Comparison of ENCODE assay signal across 8 cellular contexts in genomic region chrX:17377795-17378194, GRCh38. TPM values are rescaled to one million over a fixed set of nuclear protein-coding genes. Genes with fewer than 3 reads are reported as not detected.
DNase-seq lines count a peak whose midpoint lies in the region; ATAC-seq, FAIRE-seq and TF ChIP-seq lines count a peak whose summit lies in the region.
"Had no signal": no experiment of that assay in that cellular context is flagged by ENCODE, and none has a peak within 500 bp of the region (broad histone marks: within the 10 kb centered on the region; RNA-seq: fewer than 3 reads in every experiment).

No MANE protein-coding gene starts in this region.

- no peak for TF ChIP-seq CTCF in H9 (conservative IDR thresholded peaks at IDR 0.05)
- no peak for TF ChIP-seq CTCF in RWPE2 (IDR thresholded peaks at IDR 0.05; ENCODE audit: poor library complexity, severe bottlenecking)
- TF ChIP-seq CTCF in fibroblast of mammary gland (conservative IDR thresholded peaks at IDR 0.05; ENCODE audit: control insufficient read depth, insufficient read depth, low read depth, low read length): no peak
- no peak for TF ChIP-seq CTCF in sigmoid colon (IDR thresholded peaks at IDR 0.05)

- H3K27ac ChIP-seq in H9 (ENCODE audit: insufficient read length, low read depth, low read length): no peak overlapping the region
- peak overlapping the region; percentile 47 for H3K27ac ChIP-seq in RWPE2 (ENCODE audit: poor library complexity, severe bottlenecking)
- peak overlapping the region in 3 of 4 donors; percentile 81 to 84 (median 81) for H3K27ac ChIP-seq in sigmoid colon
- H3K27ac ChIP-seq: WERI-Rb-1 had no signal

- no peak overlapping the region for H3K14ac ChIP-seq in H9 (ENCODE audit: insufficient read depth, low read length)

- no peak overlapping the region for H3K18ac ChIP-seq in H9 (ENCODE audit: insufficient read length, low read depth, low read length)

- no peak overlapping the region for H2BK5ac ChIP-seq in H9 (ENCODE audit: insufficient read length, low read length)

- WGBS in H9 (ENCODE audit: extremely low coverage, insufficient read length, low lambda C conversion rate): no CpG with 5 or more reads among the region's 9 CpGs
- WGBS in sigmoid colon, 2 donors: 19 to 25% methylated on average over 9 of the region's 9 CpGs

- H3K79me1 ChIP-seq in H9 (ENCODE audit: insufficient read depth, low read depth, low read length, poor library complexity, severe bottlenecking): no peaks in the 10 kb centered on the region

- H2BK120ac ChIP-seq in H9 (ENCODE audit: low read depth, low read length, poor library complexity, severe bottlenecking): no peak overlapping the region

- H2AK5ac ChIP-seq in H9 (ENCODE audit: insufficient read length, low read length): no peak overlapping the region

- H3K36me3 Mint-ChIP-seq in H9 (ENCODE audit: insufficient read depth in 1 of 3, low read depth in 3 of 3): peaks cover 15 to 23% (median 18%) of the 10 kb centered on the region in 3 experiments
- no peaks in the 10 kb centered on the region for H3K36me3 Mint-ChIP-seq in stimulated activated effector memory CD8-positive, alpha-beta T cell treated with anti-CD3 and anti-CD28 coated beads, Interleukin-12 subunit alpha, Interleukin-12 subunit beta, amount 100 ng/mL, for 72 hours

- no peak overlapping the region for H3K4ac ChIP-seq in H9 (ENCODE audit: low read depth, low read length)

- intact Hi-C loops in sigmoid colon (cut with DNase I): loop anchor here (2.0 to 10.0 kb wide), 6 partner anchors 85 to 360 kb away; partner anchors contain the start of gene SCML1

- no peak for FAIRE-seq in GM12892 (lab: Jason Lieb, UNC)

- no peak overlapping the region for H2BK20ac ChIP-seq in H9 (ENCODE audit: low read depth, low read length, poor library complexity, severe bottlenecking)

- H3K4me2 ChIP-seq in H9 (ENCODE audit: insufficient read depth, insufficient read length, low read length): peak overlapping the region; percentile 75

- H3K56ac ChIP-seq in H9 (ENCODE audit: insufficient read length, low read depth, low read length): no peak overlapping the region

- H3K4me1 Mint-ChIP-seq in H9: peaks cover 25 to 30% of the 10 kb centered on the region in 2 experiments
- H3K4me1 Mint-ChIP-seq in stimulated activated effector memory CD8-positive, alpha-beta T cell treated with anti-CD3 and anti-CD28 coated beads, Interleukin-12 subunit alpha, Interleukin-12 subunit beta, amount 100 ng/mL, for 72 hours: no peaks in the 10 kb centered on the region

- H3K36me3 ChIP-seq in RWPE2 (ENCODE audit: low read depth): no peaks in the 10 kb centered on the region
- H3K36me3 ChIP-seq in sigmoid colon: no peaks in the 10 kb centered on the region
- H3K36me3 ChIP-seq: WERI-Rb-1 had no signal

- no peak overlapping the region for H2BK15ac ChIP-seq in H9 (ENCODE audit: low read depth, low read length)

- no peak overlapping the region for H3K27ac Mint-ChIP-seq in H9
- no peak overlapping the region for H3K27ac Mint-ChIP-seq in stimulated activated effector memory CD8-positive, alpha-beta T cell treated with anti-CD3 and anti-CD28 coated beads, Interleukin-12 subunit alpha, Interleukin-12 subunit beta, amount 100 ng/mL, for 72 hours

- no peak for TF ChIP-seq EP300 in sigmoid colon (IDR thresholded peaks at IDR 0.05)

- H2AFZ ChIP-seq in H9 (ENCODE audit: low read length): no peak overlapping the region

- TF ChIP-seq POLR2A in sigmoid colon (IDR thresholded peaks at IDR 0.05) (no peak), GM12892 (IDR thresholded peaks at IDR 0.05; ENCODE audit: low read depth, low read length) (no peak)

- H3K23me2 ChIP-seq in H9 (ENCODE audit: insufficient read length, low read depth, low read length, poor library complexity, severe bottlenecking): peaks cover 26% of the 10 kb centered on the region

- H3K4me3 ChIP-seq in RWPE2 (ENCODE audit: severe bottlenecking): peak overlapping the region; percentile 55
- H3K4me3 ChIP-seq in fibroblast of mammary gland (ENCODE audit: control insufficient read depth, low read depth, low read length): no peak overlapping the region
- peak overlapping the region; percentile 52 to 69 (median 68) for H3K4me3 ChIP-seq in sigmoid colon

- peak overlapping the region; percentile 77 to 91 for H3K4me3 Mint-ChIP-seq in H9
- H3K4me3 Mint-ChIP-seq in stimulated activated effector memory CD8-positive, alpha-beta T cell treated with anti-CD3 and anti-CD28 coated beads, Interleukin-12 subunit alpha, Interleukin-12 subunit beta, amount 100 ng/mL, for 72 hours: no peak overlapping the region

- ATAC-seq in RWPE2 (ENCODE audit: low read depth): no peak
- ATAC-seq in stimulated activated effector memory CD8-positive, alpha-beta T cell treated with anti-CD3 and anti-CD28 coated beads, Interleukin-12 subunit alpha, Interleukin-12 subunit beta, amount 100 ng/mL, for 72 hours: no peak

- no peak overlapping the region for H3K23ac ChIP-seq in H9 (ENCODE audit: insufficient read length, low read depth, low read length)

- H3K4me1 ChIP-seq in H9 (ENCODE audit: insufficient read depth, low read length): no peaks in the 10 kb centered on the region
- H3K4me1 ChIP-seq in RWPE2 (ENCODE audit: insufficient read depth, poor library complexity, severe bottlenecking): no peaks in the 10 kb centered on the region
- H3K4me1 ChIP-seq in sigmoid colon: peaks cover 0 to 10% (median 0%) of the 10 kb centered on the region in 4 donors

- peaks cover 20% of the 10 kb centered on the region for H3K9me3 ChIP-seq in H9 (ENCODE audit: control insufficient read depth, low read depth, low read length)
- H3K9me3 ChIP-seq in RWPE2 (ENCODE audit: severe bottlenecking): no peaks in the 10 kb centered on the region
- H3K9me3 ChIP-seq in sigmoid colon: no peaks in the 10 kb centered on the region

- no peak overlapping the region for H4K5ac ChIP-seq in H9 (ENCODE audit: insufficient read length, low read depth, low read length)

- H3K27me3 ChIP-seq in H9 (ENCODE audit: insufficient read depth, low read length) (peaks cover 14% of the 10 kb centered on the region; the same call in 1 of the 2 replicates), RWPE2 (ENCODE audit: insufficient read depth, poor library complexity, severe bottlenecking) (no peaks in the 10 kb centered on the region), sigmoid colon (peaks cover 0 to 5% (median 0%) of the 10 kb centered on the region in 3 donors)

- no peak overlapping the region for H4K91ac ChIP-seq in H9 (ENCODE audit: insufficient read length, low read depth, low read length)

- H3K9me3 Mint-ChIP-seq in H9: peaks cover 21 to 23% of the 10 kb centered on the region in 2 experiments
- peaks cover 5% of the 10 kb centered on the region for H3K9me3 Mint-ChIP-seq in stimulated activated effector memory CD8-positive, alpha-beta T cell treated with anti-CD3 and anti-CD28 coated beads, Interleukin-12 subunit alpha, Interleukin-12 subunit beta, amount 100 ng/mL, for 72 hours

- H3T11ph ChIP-seq in H9 (ENCODE audit: low read length): no peak overlapping the region

- no peak overlapping the region for H4K8ac ChIP-seq in H9 (replicated peaks; ENCODE audit: insufficient read length, low read depth, low read length)

- H4K20me1 ChIP-seq in H9 (ENCODE audit: control insufficient read depth, insufficient read depth, insufficient read length): no peaks in the 10 kb centered on the region

- no peak overlapping the region for H3K9ac ChIP-seq in H9 (ENCODE audit: extremely low read depth, insufficient read length, low read length)

- no peak for DNase-seq in H9
- DNase-seq in RWPE2 (ENCODE audit: low spot score): no peak
- DNase-seq in fibroblast of mammary gland (ENCODE audit: low read depth): peak; percentile 2
- DNase-seq in sigmoid colon: no peak
- DNase-seq in stimulated activated effector memory CD8-positive, alpha-beta T cell treated with anti-CD3 and anti-CD28 coated beads, Interleukin-12 subunit alpha, Interleukin-12 subunit beta, amount 100 ng/mL, for 72 hours (ENCODE audit: low spot score in 2 of 2): no peak
- no peak for DNase-seq in GM12892 (ENCODE audit: insufficient read length)
- DNase-seq in AG08396 (ENCODE audit: low spot score): no peak
- DNase-seq: WERI-Rb-1 had no signal

- peaks cover 56% of the 10 kb centered on the region for H3K27me3 Mint-ChIP-seq in H9 (ENCODE audit: low read depth)

- H2BK12ac ChIP-seq in H9 (ENCODE audit: insufficient read length, low read depth, low read length): no peak overlapping the region

- H3K79me2 ChIP-seq in H9 (ENCODE audit: insufficient read depth, low read length): no peaks in the 10 kb centered on the region

RNA-seq across cellular contexts. Expression of gene NHS, which starts 2.8 kb away (rescaled TPM):
- total RNA-seq in H9 (2021): 8.0 and 8.7 TPM in 2 replicates
- total RNA-seq in sigmoid colon: 10 to 100 TPM in 2 of 4 donors, 1 to 10 TPM in 2; 9.3 to 22.7 (median 10.2) TPM
- polyA plus RNA-seq in sigmoid colon: under 1 TPM; under 0.01 to 0.80 (median 0.60) TPM
- 0.02 TPM for polyA plus RNA-seq in GM12892 (2012; ENCODE audit: missing spikeins)
